ENCODE assay signal across 25 cellular contexts in the genomic region with DNA sequence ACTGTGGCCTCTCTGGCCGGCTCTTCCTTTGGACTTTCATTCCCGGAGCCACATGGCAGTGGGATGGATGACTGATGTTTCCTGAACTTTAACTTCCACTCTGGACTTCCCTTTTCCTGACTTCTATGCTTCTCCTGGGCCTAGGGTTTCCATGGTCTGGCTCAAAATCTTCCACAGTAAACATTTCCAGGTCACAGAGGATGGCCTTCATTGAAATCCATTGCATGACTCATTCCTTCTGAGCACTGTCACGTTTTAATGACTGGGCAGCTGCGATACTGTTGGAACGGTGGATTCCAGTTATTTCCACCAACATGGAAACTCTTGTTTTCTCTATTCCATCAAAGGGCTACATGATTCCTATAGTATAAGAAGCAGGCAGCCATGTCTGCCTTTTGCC. TPM values are rescaled to one million over a fixed set of nuclear protein-coding genes. Genes with fewer than 3 reads are reported as not detected.
DNase-seq lines count a peak whose midpoint lies in the region; ATAC-seq, FAIRE-seq and TF ChIP-seq lines count a peak whose summit lies in the region.
"Had no signal": no experiment of that assay in that cellular context is flagged by ENCODE, and none has a peak within 500 bp of the region (broad histone marks: within the 10 kb centered on the region; RNA-seq: fewer than 3 reads in every experiment).

No MANE protein-coding gene starts in this region.

- no peak for FAIRE-seq in K562 (lab: Jason Lieb, UNC)
- FAIRE-seq: A549, pancreas, TTC549 had no signal

- H2AFZ ChIP-seq in K562 (ENCODE audit: low read depth, low read length), result no peak overlapping the region

- no peak for ATAC-seq in K562
- no peak for ATAC-seq in HG03039 (IDR thresholded peaks at IDR 0.05; ENCODE audit: unreplicated experiment)
- no peak for ATAC-seq in GM21423 (IDR thresholded peaks at IDR 0.05; ENCODE audit: unreplicated experiment)
- ATAC-seq: A549, gastroesophageal sphincter, natural killer cell, pancreas, sciatic nerve had no signal

- H3K36me3 ChIP-seq in K562 (ENCODE audit: control insufficient read depth, insufficient read depth, low read length), result no peaks in the 10 kb centered on the region
- no peaks in the 10 kb centered on the region for H3K36me3 ChIP-seq in stomach
- H3K36me3 ChIP-seq: gastroesophageal sphincter, pancreas had no signal

- H3K27ac ChIP-seq in K562 (ENCODE audit: extremely low read depth, low read depth, low read length) (no peak overlapping the region), stomach (no peak overlapping the region)
- H3K27ac ChIP-seq: A549, C4-2B, dorsolateral prefrontal cortex, gastroesophageal sphincter, pancreas, testis had no signal

- peaks cover 35% of the 10 kb centered on the region for H3K9me3 ChIP-seq in K562 (replicated peaks; ENCODE audit: control insufficient read depth, insufficient read depth, low read depth, low read length)
- H3K9me3 ChIP-seq in stomach, result peaks cover 3 to 43% (median 21%) of the 10 kb centered on the region in 4 donors
- H3K9me3 ChIP-seq: gastroesophageal sphincter, pancreas, testis had no signal

- H3K27me3 ChIP-seq in K562 (ENCODE audit: control insufficient read depth in 2 of 2, insufficient read depth in 2 of 2, low read length in 2 of 2) (no peaks in the 10 kb centered on the region; a peak in 1 of 5 replicates), stomach (peaks cover 0 to 27% (median 15%) of the 10 kb centered on the region in 3 donors)
- H3K27me3 ChIP-seq: dorsolateral prefrontal cortex, pancreas, testis had no signal

- no peak for TF ChIP-seq CTCF in K562 (IDR thresholded peaks at IDR 0.05 in 2 of 3, conservative IDR thresholded peaks at IDR 0.05 in 1 of 3; ENCODE audit: insufficient read depth in 2 of 3, low read depth in 1 of 3, low read length in 3 of 3)
- TF ChIP-seq CTCF in stomach (IDR thresholded peaks at IDR 0.05), result no peak

- intact Hi-C loops in K562 (cut with micrococcal nuclease) (no loop called here), stomach (cut with DNase I; ENCODE audit: low total_unique reads) (no loop called here)

- H3K9me1 ChIP-seq in K562 (ENCODE audit: control insufficient read depth, insufficient read depth, low read length), result no peaks in the 10 kb centered on the region

- BruUV-seq in K562 (replicated peaks; lab: Mats Ljungman, UMichigan), result no TSS peak

- TF ChIP-seq EP300 in K562 (IDR thresholded peaks at IDR 0.05; ENCODE audit: low read length) (no peak), stomach (IDR thresholded peaks at IDR 0.05) (no peak)

- TF ChIP-seq RAD21 in K562 (CRISPR knock-in tag; conservative IDR thresholded peaks at IDR 0.05 in 1 of 2, IDR thresholded peaks at IDR 0.05 in 1 of 2), result no peak

- H3K9ac ChIP-seq in K562 (ENCODE audit: insufficient read depth in 1 of 2, low read depth in 2 of 2, low read length in 2 of 2), result no peak overlapping the region

- H3K79me2 ChIP-seq in K562 (ENCODE audit: control insufficient read depth, insufficient read depth, low read length), result no peaks in the 10 kb centered on the region

- POLR2A ChIA-PET in K562 (lab: Yijun Ruan, JAX), result interaction anchor here (0.6 kb wide), 1 partner anchor 29 kb away, joined by 3 read pairs; no protein-coding TSS in a partner anchor

- peaks cover 0 to 10% of the 10 kb centered on the region in 2 experiments; a peak in 1 of 5 replicates for H3K4me1 ChIP-seq in K562 (replicated peaks in 1 of 2; ENCODE audit: control insufficient read depth in 2 of 2, insufficient read depth in 2 of 2, low read length in 2 of 2)
- H3K4me1 ChIP-seq in stomach, result peaks cover 0 to 27% (median 6%) of the 10 kb centered on the region in 4 donors
- H3K4me1 ChIP-seq: A549, pancreas had no signal

- in situ Hi-C loops in K562 (cut with MboI), result no loop called here

- DNase-seq in stimulated activated CD4-positive, alpha-beta T cell treated with anti-CD3 and anti-CD28 coated beads, Interleukin-4, amount 100 ng/mL, for 24 hours, result peak; percentile 1
- no peak for DNase-seq in stimulated activated CD4-positive, alpha-beta T cell treated with anti-CD3 and anti-CD28 coated beads, Interleukin-2, amount 100 ng/mL, for 48 hours
- DNase-seq in K562 (ENCODE audit: extremely low read depth in 1 of 4, low spot score in 3 of 4), result peak in 1 of 4 experiments; percentile 5
- DNase-seq in iris pigment epithelial cell (ENCODE audit: low read depth), result peak; percentile 27
- peak; percentile 8 for DNase-seq in ureter (ENCODE audit: low spot score)
- DNase-seq in stomach, result no peak
- DNase-seq: activated CD4-positive, alpha-beta T cell treated with anti-CD3 and anti-CD28 coated beads for 4 hours; DMS 273 treated with DMSO at 0.1 percent for 48 hours; erythroblast; GF-D8; Karpas-422; mesendoderm; NCI-H1092 treated with DMSO at 0.1 percent for 48 hours; NCI-H524 treated with DMSO at 0.1 percent for 48 hours; testis had no signal

- no peak overlapping the region for H3K4me2 ChIP-seq in K562 (ENCODE audit: insufficient read depth, low read length)
- H3K4me2 ChIP-seq: A549 had no signal

- CTCF ChIA-PET in K562 (lab: Yijun Ruan, JAX; ENCODE audit: low intra/inter-chr PET ratio), result no interaction called here

- no peaks in the 10 kb centered on the region for H4K20me1 ChIP-seq in K562 (replicated peaks; ENCODE audit: control insufficient read depth, insufficient read depth, low read length)

- TF ChIP-seq POLR2A in K562 (conservative IDR thresholded peaks at IDR 0.05) (no peak), stomach (IDR thresholded peaks at IDR 0.05) (no peak)

- 33% methylated on average over 5 of the region's 5 CpGs for WGBS in K562 (ENCODE audit: insufficient coverage, low coverage, missing lambda C conversion rate)
- WGBS in stomach, 5 donors, result 61 to 87% (median 85%) methylated on average over 5 of the region's 5 CpGs

- H3K4me3 ChIP-seq in K562 (no peak overlapping the region), stomach (no peak overlapping the region)
- H3K4me3 ChIP-seq: A549, gastroesophageal sphincter, pancreas had no signal

TF ChIP-seq in K562, 482 proteins besides CTCF, POLR2A, EP300 and RAD21 (continues in another document):
- no peak for TF ChIP-seq ZC3H11A (IDR thresholded peaks at IDR 0.05; ENCODE audit: low read depth, low read length)
- TF ChIP-seq RERE (CRISPR knock-in tag; IDR thresholded peaks at IDR 0.05; ENCODE audit: borderline replicate concordance), result no peak
- no peak for TF ChIP-seq FOXJ2 (tag; IDR thresholded peaks at IDR 0.05)
- TF ChIP-seq LCOR (CRISPR knock-in tag; IDR thresholded peaks at IDR 0.05), result no peak
- TF ChIP-seq BHLHE40 (IDR thresholded peaks at IDR 0.05; ENCODE audit: low read length), result peak; percentile 66; the same call in 1 of the 2 replicates

RNA-seq across cellular contexts. Expression of gene ZNF273, which starts 24.4 kb away (rescaled TPM):
- total RNA-seq in K562 (2011; cell fraction: chromatin; rRNA removed; ENCODE audit: low replicate concordance), result 15.0 and 51.2 TPM in 2 replicates
- total RNA-seq in K562 (2011; cell fraction: nucleolus; rRNA removed), result 11.5 and 16.4 TPM in 2 replicates
- 27.9 and 35.1 TPM in 2 replicates for total RNA-seq in K562 (2011; cell fraction: nucleoplasm; rRNA removed)
- total RNA-seq in K562 (2014; rRNA removed), result 16.9 and 18.2 TPM in 2 replicates
- total RNA-seq in K562 (2014; rRNA removed; fragmentation: Illumina TruSeq; extraction: Trizol), result 29.5 and 33.1 TPM in 2 replicates
- 21.3 and 26.1 TPM in 2 replicates for total RNA-seq in K562 (2015; rRNA removed; fragmentation: Illumina TruSeq; extraction: Trizol)
- total RNA-seq in K562 (2021), result 14.7 and 15.6 TPM in 2 replicates
- polyA plus RNA-seq in K562 (2011; rRNA removed), result 18.1 and 20.7 TPM in 2 replicates
- polyA plus RNA-seq in K562 (2011; cell fraction: cytosol; rRNA removed), result 6.7 and 10.2 TPM in 2 replicates
- 6.4 and 6.8 TPM in 2 replicates for polyA plus RNA-seq in K562 (2011; cell fraction: nucleus; rRNA removed)
- 9.8 and 13.5 TPM in 2 replicates for polyA plus RNA-seq in K562 (2012)
- 19.5 and 20.8 TPM in 2 replicates for polyA plus RNA-seq in K562 (2014; fragmentation: Illumina TruSeq; extraction: Trizol)
- polyA plus RNA-seq in K562 (2014; fragmentation: Nextera tagmentation; extraction: Ambion mirVana), result 10 to 100 TPM; 20.2 to 37.0 TPM
- 13.3 and 14.8 TPM in 2 replicates for polyA plus RNA-seq in K562 (2014; rRNA removed)
- polyA minus RNA-seq in K562 (2011; rRNA and poly(A)+ RNA removed), result 25.1 and 37.0 TPM in 2 replicates
- polyA minus RNA-seq in K562 (2011; cell fraction: cytosol; rRNA and poly(A)+ RNA removed), result 12.7 and 14.8 TPM in 2 replicates
- polyA minus RNA-seq in K562 (2011; cell fraction: nucleus; rRNA and poly(A)+ RNA removed), result 11.2 and 20.3 TPM in 2 replicates
- total RNA-seq in ureter, result 11.6 TPM
- total RNA-seq in stomach, result 10 to 100 TPM in 3 of 5 donors, 1 to 10 TPM in 2; 5.3 to 24.3 (median 11.6) TPM
- polyA plus RNA-seq in stomach, result 1 to 10 TPM; 1.3 to 7.7 (median 2.9) TPM

Comparison
In these comparisons a context has a peak if more than half of its experiments do, and no peak if none do; other contexts are left out.
1. DNase-seq: peak in stimulated activated CD4-positive, alpha-beta T cell treated with anti-CD3 and anti-CD28 coated beads, Interleukin-4, amount 100 ng/mL, for 24 hours (single experiment), iris pigment epithelial cell (single experiment) and ureter (single experiment); none in stimulated activated CD4-positive, alpha-beta T cell treated with anti-CD3 and anti-CD28 coated beads, Interleukin-2, amount 100 ng/mL, for 48 hours (0 of 2) and stomach (single experiment).